ENCODE assay signal across 1 cellular context in genomic region chr17:44326867-44327444, GRCh38.
TF ChIP-seq lines count a peak whose summit lies in the region.

No MANE protein-coding gene starts in this region.

TF ChIP-seq in HepG2, 621 proteins besides CTCF, POLR2A, EP300 and RAD21 (continued from another document):
- TF ChIP-seq ZNF556 (CRISPR knock-in tag; IDR thresholded peaks at IDR 0.05; ENCODE audit: borderline replicate concordance): 0 out of 2 replicates have a peak, but pooled peaks have one; percentile 31
- TF ChIP-seq HMG20B (CRISPR knock-in tag; conservative IDR thresholded peaks at IDR 0.05): no peak
- TF ChIP-seq ZNF781 (CRISPR knock-in tag; IDR thresholded peaks at IDR 0.05; ENCODE audit: borderline replicate concordance, not compliant biosample characterization): peak; percentile 35
- peak; percentile 75 for TF ChIP-seq XRCC5 (optimal IDR thresholded peaks at IDR 0.05; ENCODE audit: low read length)
- no peak for TF ChIP-seq ZNF607 (CRISPR knock-in tag; IDR thresholded peaks at IDR 0.05; ENCODE audit: borderline replicate concordance)
- TF ChIP-seq SMARCC2 (IDR thresholded peaks at IDR 0.05): no peak
- TF ChIP-seq KAT8 (CRISPR knock-in tag; IDR thresholded peaks at IDR 0.05): peak; percentile 78
- no peak for TF ChIP-seq ZNF678 (CRISPR knock-in tag; IDR thresholded peaks at IDR 0.05)
- TF ChIP-seq DMAP1 (CRISPR knock-in tag; IDR thresholded peaks at IDR 0.05): peak; percentile 74; the same call in 1 of the 2 replicates
- TF ChIP-seq SALL2 (CRISPR knock-in tag; IDR thresholded peaks at IDR 0.05): peak; percentile 67; the same call in 1 of the 2 replicates
- peak; percentile 48; the same call in 1 of the 2 replicates for TF ChIP-seq ZNF138 (CRISPR knock-in tag; IDR thresholded peaks at IDR 0.05; ENCODE audit: low read depth)
- TF ChIP-seq HOXA3 (CRISPR knock-in tag; IDR thresholded peaks at IDR 0.05): peak; percentile 80
- TF ChIP-seq ZKSCAN8 (CRISPR knock-in tag; IDR thresholded peaks at IDR 0.05; ENCODE audit: borderline replicate concordance): no peak
- TF ChIP-seq ZNF879 (CRISPR knock-in tag; IDR thresholded peaks at IDR 0.05): no peak
- no peak for TF ChIP-seq HIC2 (CRISPR knock-in tag; IDR thresholded peaks at IDR 0.05; ENCODE audit: low read depth)
- TF ChIP-seq GRHL1 (CRISPR knock-in tag; conservative IDR thresholded peaks at IDR 0.05): no peak
- no peak for TF ChIP-seq ZNF362 (CRISPR knock-in tag; IDR thresholded peaks at IDR 0.05; ENCODE audit: borderline replicate concordance)
- TF ChIP-seq ELF1 (CRISPR knock-in tag; IDR thresholded peaks at IDR 0.05): peak; percentile 56
- no peak for TF ChIP-seq GPBP1L1 (CRISPR knock-in tag; IDR thresholded peaks at IDR 0.05)
